In genomic region chr12:11621797-11622423, GRCh38 we compare ENCODE assay signal across 10 cellular contexts. TPM values are rescaled to one million over a fixed set of nuclear protein-coding genes. Genes with fewer than 3 reads are reported as not detected.
DNase-seq lines count a peak whose midpoint lies in the region; ATAC-seq and TF ChIP-seq lines count a peak whose summit lies in the region.
"Had no signal": no experiment of that assay in that cellular context is flagged by ENCODE, and none has a peak within 500 bp of the region (broad histone marks: within the 10 kb centered on the region; RNA-seq: fewer than 3 reads in every experiment).

No MANE protein-coding gene starts in this region.

- H3K27ac ChIP-seq in PC-3 (ENCODE audit: low read length) (no peak overlapping the region), gastrocnemius medialis (no peak overlapping the region)

- no peaks in the 10 kb centered on the region for H4K20me1 ChIP-seq in PC-3 (ENCODE audit: low read length)

- no peak overlapping the region for H3K4me2 ChIP-seq in PC-3 (ENCODE audit: low read length)

- TF ChIP-seq CTCF in PC-3 (conservative IDR thresholded peaks at IDR 0.05; ENCODE audit: low read depth, low read length) (no peak), gastrocnemius medialis (IDR thresholded peaks at IDR 0.05 in 4 of 5, conservative IDR thresholded peaks at IDR 0.05 in 1 of 5) (peak in 3 of 5 experiments; percentile 29 to 48 (median 31))

- no peaks in the 10 kb centered on the region for H3K9me3 Mint-ChIP-seq in activated CD8-positive, alpha-beta memory T cell treated with anti-CD3 and anti-CD28 coated beads, Interleukin-2, amount 10 ng/mL, durations not matched to agents 7 days and 5 days (ENCODE audit: low read depth)
- H3K9me3 Mint-ChIP-seq in central memory CD8-positive, alpha-beta T cell, result no peaks in the 10 kb centered on the region
- H3K9me3 Mint-ChIP-seq: HFFc6, neural crest cell had no signal

- H3K9me3 ChIP-seq in PC-3 (ENCODE audit: low read length) (no peaks in the 10 kb centered on the region), gastrocnemius medialis (no peaks in the 10 kb centered on the region)

- H3K79me2 ChIP-seq in PC-3 (ENCODE audit: low read length), result no peaks in the 10 kb centered on the region

- no peaks in the 10 kb centered on the region for H3F3A ChIP-seq in PC-3 (ENCODE audit: low read length, unreplicated experiment)

- no peaks in the 10 kb centered on the region for H3K36me3 ChIP-seq in PC-3 (ENCODE audit: low read depth, low read length)
- no peaks in the 10 kb centered on the region for H3K36me3 ChIP-seq in gastrocnemius medialis

- H3K27me3 Mint-ChIP-seq in activated CD8-positive, alpha-beta memory T cell treated with anti-CD3 and anti-CD28 coated beads, Interleukin-2, amount 10 ng/mL, durations not matched to agents 7 days and 5 days, result peaks cover 3% of the 10 kb centered on the region
- H3K27me3 Mint-ChIP-seq in central memory CD8-positive, alpha-beta T cell, result no peaks in the 10 kb centered on the region

- POLR2A ChIA-PET in PC-3 (lab: Charles Lee; ENCODE audit: unreplicated experiment), result no interaction called here

- no peak overlapping the region for H3K27ac Mint-ChIP-seq in activated CD8-positive, alpha-beta memory T cell treated with anti-CD3 and anti-CD28 coated beads, Interleukin-2, amount 10 ng/mL, durations not matched to agents 7 days and 5 days
- H3K27ac Mint-ChIP-seq in central memory CD8-positive, alpha-beta T cell (ENCODE audit: low read depth), result no peak overlapping the region
- H3K27ac Mint-ChIP-seq: HFFc6 had no signal

- BruUV-seq in PC-3 (replicated peaks; lab: Mats Ljungman, UMichigan), result no TSS peak

- in situ Hi-C loops in gastrocnemius medialis (cut with MboI; ENCODE audit: low sequenced_read_pairs in 4 of 4), result no loop called here

- H3K4me1 Mint-ChIP-seq in activated CD8-positive, alpha-beta memory T cell treated with anti-CD3 and anti-CD28 coated beads, Interleukin-2, amount 10 ng/mL, durations not matched to agents 7 days and 5 days, result no peaks in the 10 kb centered on the region
- H3K4me1 Mint-ChIP-seq in central memory CD8-positive, alpha-beta T cell, result no peaks in the 10 kb centered on the region
- H3K4me1 Mint-ChIP-seq: neural crest cell had no signal

- H3K9ac ChIP-seq in PC-3 (ENCODE audit: low read length), result no peak overlapping the region

- peak; percentile 48 for DNase-seq in activated CD8-positive, alpha-beta memory T cell treated with anti-CD3 and anti-CD28 coated beads, Interleukin-2, amount 10 ng/mL, durations not matched to agents 7 days and 5 days
- DNase-seq in activated CD8-positive, alpha-beta memory T cell treated with anti-CD3 and anti-CD28 coated beads, Interleukin-2, amount 50 U/mL, for 48 hours, result no peak
- DNase-seq in PC-3 (peak; percentile 6), gastrocnemius medialis (peak in 1 of 2 donors; percentile 17), NCI-H2107 treated with DMSO at 0.1 percent for 48 hours (lab: John Stamatoyannopoulos, UW; ENCODE audit: unreplicated experiment) (no peak)
- DNase-seq in central memory CD8-positive, alpha-beta T cell (ENCODE audit: low spot score in 2 of 2), result no peak
- no peak for DNase-seq in NK-92 treated with Interleukin-12 subunit alpha and Interleukin-12 subunit beta, amount 100 ng/mL, for 24 hours (lab: John Stamatoyannopoulos, UW)
- DNase-seq: HFFc6 had no signal

- H3K4me1 ChIP-seq in PC-3 (ENCODE audit: insufficient read depth, low read length) (no peaks in the 10 kb centered on the region), gastrocnemius medialis (no peaks in the 10 kb centered on the region)

- CTCF ChIA-PET in activated CD8-positive, alpha-beta memory T cell treated with anti-CD3 and anti-CD28 coated beads, Interleukin-2, amount 10 ng/mL, durations not matched to agents 7 days and 5 days (lab: Charles Lee), result interaction anchor here (0.8 to 1.6 kb wide), 2 partner anchors 411 to 412 kb away, joined by 4 to 13 read pairs; no protein-coding TSS in a partner anchor
- CTCF ChIA-PET in PC-3 (lab: Charles Lee), result no interaction called here

- no peaks in the 10 kb centered on the region for H3K27me3 ChIP-seq in PC-3 (ENCODE audit: low read length)
- no peaks in the 10 kb centered on the region for H3K27me3 ChIP-seq in gastrocnemius medialis

- H3K4me3 ChIP-seq in PC-3 (ENCODE audit: low read length) (no peak overlapping the region), gastrocnemius medialis (no peak overlapping the region)

- H3K9me2 ChIP-seq in PC-3 (replicated peaks; ENCODE audit: low read length), result no peaks in the 10 kb centered on the region

- H3K4me3 Mint-ChIP-seq in activated CD8-positive, alpha-beta memory T cell treated with anti-CD3 and anti-CD28 coated beads, Interleukin-2, amount 10 ng/mL, durations not matched to agents 7 days and 5 days, result no peak overlapping the region
- H3K4me3 Mint-ChIP-seq in central memory CD8-positive, alpha-beta T cell, result no peak overlapping the region
- H3K4me3 Mint-ChIP-seq: HFFc6, neural crest cell had no signal

- no peak for ATAC-seq in activated CD8-positive, alpha-beta memory T cell treated with anti-CD3 and anti-CD28 coated beads, Interleukin-2, amount 10 ng/mL, durations not matched to agents 7 days and 5 days
- ATAC-seq in PC-3 (no peak), gastrocnemius medialis (no peak), HG02938 (IDR thresholded peaks at IDR 0.05; ENCODE audit: unreplicated experiment) (no peak)
- ATAC-seq in central memory CD8-positive, alpha-beta T cell (replicated peaks; ENCODE audit: extremely low read depth, poor library complexity, severe bottlenecking), result peak; percentile 40

- H3K36me3 Mint-ChIP-seq in activated CD8-positive, alpha-beta memory T cell treated with anti-CD3 and anti-CD28 coated beads, Interleukin-2, amount 10 ng/mL, durations not matched to agents 7 days and 5 days, result peaks cover 1% of the 10 kb centered on the region
- H3K36me3 Mint-ChIP-seq in central memory CD8-positive, alpha-beta T cell (ENCODE audit: insufficient read depth), result no peaks in the 10 kb centered on the region

- no peak for TF ChIP-seq POLR2A in gastrocnemius medialis (IDR thresholded peaks at IDR 0.05)

- intact Hi-C loops in PC-3 (cut with micrococcal nuclease), result loop anchor here (5.0 kb wide), 1 partner anchor 40 kb away; no protein-coding TSS in a partner anchor
- intact Hi-C loops in gastrocnemius medialis (cut with DNase I; ENCODE audit: low total_unique reads), result loop anchor here (1.0 to 5.0 kb wide), 2 partner anchors 270 to 411 kb away; no protein-coding TSS in a partner anchor

- H2AFZ ChIP-seq in PC-3 (ENCODE audit: low read length), result no peak overlapping the region

RNA-seq across cellular contexts. Expression of gene ETV6, which starts 27.6 kb away (rescaled TPM):
- total RNA-seq in activated CD8-positive, alpha-beta memory T cell treated with anti-CD3 and anti-CD28 coated beads, Interleukin-2, amount 10 ng/mL, durations not matched to agents 7 days and 5 days, result 10 to 100 TPM; 29.4 to 32.6 TPM
- total RNA-seq in PC-3 (2014; rRNA removed) (5.0 and 6.6 TPM in 2 replicates), gastrocnemius medialis (1 to 10 TPM; 2.8 to 5.9 (median 3.3) TPM)

Comparison
In these comparisons a context has a peak if more than half of its experiments do, and no peak if none do; other contexts are left out.
1. DNase-seq: peak in activated CD8-positive, alpha-beta memory T cell treated with anti-CD3 and anti-CD28 coated beads, Interleukin-2, amount 10 ng/mL, durations not matched to agents 7 days and 5 days (single experiment) and PC-3 (single experiment); none in activated CD8-positive, alpha-beta memory T cell treated with anti-CD3 and anti-CD28 coated beads, Interleukin-2, amount 50 U/mL, for 48 hours (single experiment), central memory CD8-positive, alpha-beta T cell (0 of 2), NCI-H2107 treated with DMSO at 0.1 percent for 48 hours (single experiment) and NK-92 treated with Interleukin-12 subunit alpha and Interleukin-12 subunit beta, amount 100 ng/mL, for 24 hours (single experiment).